ENCODE assay signal across 8 cellular contexts in genomic region chr14:73754911-73755360, GRCh38. TPM values are rescaled to one million over a fixed set of nuclear protein-coding genes. Genes with fewer than 3 reads are reported as not detected.
DNase-seq lines count a peak whose midpoint lies in the region; ATAC-seq, FAIRE-seq and TF ChIP-seq lines count a peak whose summit lies in the region.

No MANE protein-coding gene starts in this region.

- peaks cover 85% of the 10 kb centered on the region for H3K4me1 Mint-ChIP-seq in osteocyte (ENCODE audit: unreplicated experiment)

- no peaks in the 10 kb centered on the region for H3K9me3 ChIP-seq in SJCRH30 (replicated peaks)
- no peaks in the 10 kb centered on the region for H3K9me3 ChIP-seq in esophagus squamous epithelium

- whole genome bisulfite sequencing in esophagus squamous epithelium, 2 donors = 4 to 35% methylated on average over 4 to 5 of the region's 8 CpGs

- intact Hi-C loops in esophagus squamous epithelium (cut with DNase I) = no loop called here

- H3K36me3 ChIP-seq in SJCRH30 (peaks cover 13% of the 10 kb centered on the region), esophagus squamous epithelium (no peaks in the 10 kb centered on the region)

- TF ChIP-seq CTCF in D721Med (IDR thresholded peaks at IDR 0.05; ENCODE audit: insufficient read depth, missing control alignments) (no peak), esophagus squamous epithelium (IDR thresholded peaks at IDR 0.05) (no peak), osteocyte (IDR thresholded peaks at IDR 0.05) (no peak)

- H3K27ac ChIP-seq in SJCRH30 (peak overlapping the region; percentile 16; the same call in 1 of the 2 replicates), esophagus squamous epithelium (peak overlapping the region; percentile 92 to 100 (median 98))

- FAIRE-seq in D721Med (lab: Jason Lieb, UNC) = no peak

- no peaks in the 10 kb centered on the region for H3K27me3 Mint-ChIP-seq in osteocyte (ENCODE audit: unreplicated experiment)

- ATAC-seq in GM19035 (IDR thresholded peaks at IDR 0.05; ENCODE audit: unreplicated experiment) (no peak), GM21723 (IDR thresholded peaks at IDR 0.05; ENCODE audit: unreplicated experiment) (no peak)

- peak overlapping the region; percentile 96 for H3K27ac Mint-ChIP-seq in osteocyte (ENCODE audit: unreplicated experiment)

- TF ChIP-seq POLR2A in esophagus squamous epithelium (IDR thresholded peaks at IDR 0.05) = no peak

- H3K4me1 ChIP-seq in SJCRH30 (peaks cover 67% of the 10 kb centered on the region), esophagus squamous epithelium (peaks cover 88 to 92% (median 91%) of the 10 kb centered on the region in 3 donors)

- no peak overlapping the region for H3K4me3 ChIP-seq in SJCRH30
- peak overlapping the region in 3 of 4 donors; percentile 9 to 50 (median 29) for H3K4me3 ChIP-seq in esophagus squamous epithelium

- no peaks in the 10 kb centered on the region for H3K9me3 Mint-ChIP-seq in osteocyte (ENCODE audit: unreplicated experiment)

- DNase-seq in D721Med (ENCODE audit: insufficient read length, low spot score) (peak; percentile 74), SJCRH30 (peak; percentile 38 to 57), esophagus squamous epithelium (lab: John Stamatoyannopoulos, UW) (no peak), osteocyte (ENCODE audit: extremely low spot score, unreplicated experiment) (no peak), NCI-H524 treated with DMSO at 0.1 percent for 48 hours (lab: John Stamatoyannopoulos, UW) (no peak), NCI-H2107 (lab: John Stamatoyannopoulos, UW) (no peak)

- peak overlapping the region; percentile 84 for H3K4me3 Mint-ChIP-seq in osteocyte (ENCODE audit: unreplicated experiment)

- no peaks in the 10 kb centered on the region for H3K36me3 Mint-ChIP-seq in osteocyte (ENCODE audit: unreplicated experiment)

- H3K27me3 ChIP-seq in SJCRH30 (no peaks in the 10 kb centered on the region), esophagus squamous epithelium (no peaks in the 10 kb centered on the region)

RNA-seq across cellular contexts. Expression of gene PNMA1, which starts 40.8 kb away (rescaled TPM):
- 11.0 and 11.3 TPM in 2 replicates for total RNA-seq in SJCRH30 (2014; rRNA removed; shearing (Covaris generic))
- total RNA-seq in esophagus squamous epithelium = 10 to 100 TPM in 1 of 4 donors, 1 to 10 TPM in 3; 4.2 to 13.9 (median 7.2) TPM
- total RNA-seq in osteocyte = 81.4 and 81.8 TPM in 2 replicates

Comparison
In these comparisons a context has a peak if more than half of its experiments do, and no peak if none do; other contexts are left out.
1. DNase-seq: peak in D721Med (single experiment) and SJCRH30 (2 of 2); none in esophagus squamous epithelium (single experiment), osteocyte (single experiment), NCI-H524 treated with DMSO at 0.1 percent for 48 hours (single experiment) and NCI-H2107 (single experiment).